Comparison of ENCODE assay signal across 14 cellular contexts in genomic region chr16:53714080-53715050, GRCh38. TPM values are rescaled to one million over a fixed set of nuclear protein-coding genes. Genes with fewer than 3 reads are reported as not detected.
DNase-seq lines count a peak whose midpoint lies in the region; ATAC-seq and TF ChIP-seq lines count a peak whose summit lies in the region.
"Had no signal": no experiment of that assay in that cellular context is flagged by ENCODE, and none has a peak within 500 bp of the region (broad histone marks: within the 10 kb centered on the region; RNA-seq: fewer than 3 reads in every experiment).

No MANE protein-coding gene starts in this region.

- intact Hi-C loops in Right ventricle myocardium inferior (cut with DNase I): no loop called here
- intact Hi-C loops in sigmoid colon (cut with DNase I): no loop called here

- TF ChIP-seq EP300 in sigmoid colon (IDR thresholded peaks at IDR 0.05): no peak

- peak overlapping the region; percentile 41 for H3K4me2 ChIP-seq in hepatocyte

- H3K27me3 ChIP-seq in right atrium auricular region: no peaks in the 10 kb centered on the region
- H3K27me3 ChIP-seq in hepatocyte: no peaks in the 10 kb centered on the region
- H3K27me3 ChIP-seq in sigmoid colon: no peaks in the 10 kb centered on the region
- H3K27me3 ChIP-seq: brain microvascular endothelial cell, ovary, upper lobe of left lung had no signal

- no peaks in the 10 kb centered on the region for H3K9me2 ChIP-seq in hepatocyte (replicated peaks; ENCODE audit: insufficient read depth)

- H3K4me3 ChIP-seq in right atrium auricular region: no peak overlapping the region
- no peak overlapping the region for H3K4me3 ChIP-seq in hepatocyte
- no peak overlapping the region for H3K4me3 ChIP-seq in sigmoid colon
- H3K4me3 ChIP-seq: K562, ovary, upper lobe of left lung had no signal

- TF ChIP-seq POLR2A in erythroblast (IDR thresholded peaks at IDR 0.05; ENCODE audit: low read length) (no peak), sigmoid colon (IDR thresholded peaks at IDR 0.05) (no peak)

- H3K79me2 ChIP-seq in hepatocyte: peaks cover 80% of the 10 kb centered on the region

- H3K36me3 ChIP-seq in right atrium auricular region: no peaks in the 10 kb centered on the region
- H3K36me3 ChIP-seq in hepatocyte (replicated peaks; ENCODE audit: insufficient read depth, low read depth): no peaks in the 10 kb centered on the region
- no peaks in the 10 kb centered on the region for H3K36me3 ChIP-seq in sigmoid colon
- H3K36me3 ChIP-seq: brain microvascular endothelial cell, ovary, upper lobe of left lung had no signal

- no peak overlapping the region for H2AFZ ChIP-seq in hepatocyte

- peaks cover 0 to 28% of the 10 kb centered on the region in 2 donors for H3K4me1 ChIP-seq in right atrium auricular region
- H3K4me1 ChIP-seq in hepatocyte (ENCODE audit: insufficient read depth): no peaks in the 10 kb centered on the region
- peaks cover 0 to 37% (median 30%) of the 10 kb centered on the region in 4 donors for H3K4me1 ChIP-seq in sigmoid colon

- DNase-seq in Right ventricle myocardium inferior (ENCODE audit: missing footprints) (no peak), right atrium auricular region (ENCODE audit: low spot score) (no peak), NCI-H82 (lab: John Stamatoyannopoulos, UW) (peak; percentile 75), hepatocyte (ENCODE audit: low spot score) (no peak), erythroblast (lab: John Stamatoyannopoulos, UW) (no peak), A172 (ENCODE audit: low spot score) (no peak), DMS114 treated with DMSO at 0.1 percent for 48 hours (lab: John Stamatoyannopoulos, UW; ENCODE audit: unreplicated experiment) (no peak), sigmoid colon (no peak)
- DNase-seq: brain microvascular endothelial cell, left colon, OCI-M1, upper lobe of left lung had no signal

- TF ChIP-seq CTCF in right atrium auricular region (IDR thresholded peaks at IDR 0.05): no peak
- no peak for TF ChIP-seq CTCF in hepatocyte (IDR thresholded peaks at IDR 0.05; ENCODE audit: poor library complexity)
- TF ChIP-seq CTCF in sigmoid colon (IDR thresholded peaks at IDR 0.05): no peak

- WGBS in hepatocyte (ENCODE audit: low lambda C conversion rate, missing lambda C conversion rate): 65% methylated on average over 7 of the region's 7 CpGs
- 80% methylated on average over 7 of the region's 7 CpGs for WGBS in sigmoid colon, 2 donors

- H3K9me3 ChIP-seq in right atrium auricular region (no peaks in the 10 kb centered on the region), hepatocyte (ENCODE audit: low read depth) (no peaks in the 10 kb centered on the region), sigmoid colon (no peaks in the 10 kb centered on the region)
- H3K9me3 ChIP-seq: ovary, upper lobe of left lung had no signal

- ATAC-seq in Right ventricle myocardium inferior: peak; percentile 65
- ATAC-seq: K562 had no signal

- H4K20me1 ChIP-seq in hepatocyte (ENCODE audit: insufficient read depth, poor library complexity, severe bottlenecking): no peaks in the 10 kb centered on the region

- H3K27ac ChIP-seq in right atrium auricular region (peak overlapping the region in 1 of 2 donors; percentile 3), hepatocyte (no peak overlapping the region), sigmoid colon (peak overlapping the region in 2 of 4 donors; percentile 28 to 45)
- H3K27ac ChIP-seq: brain microvascular endothelial cell, ovary had no signal

RNA-seq across cellular contexts. Expression of gene FTO, which starts 10.4 kb away (rescaled TPM):
- total RNA-seq in Right ventricle myocardium inferior (69.5 TPM), right atrium auricular region (10 to 100 TPM; 73.6 to 90.6 TPM), hepatocyte (65.3 and 77.7 TPM in 2 replicates), sigmoid colon (10 to 100 TPM; 77.8 to 97.2 (median 86.0) TPM)
- polyA plus RNA-seq in hepatocyte (37.9 and 46.8 TPM in 2 replicates), sigmoid colon (10 to 100 TPM in 2 of 3 donors, 1 to 10 TPM in 1; 9.9 to 19.6 (median 11.4) TPM)
- total RNA-seq in A172 (2014; rRNA removed; shearing (Covaris generic)): 48.1 and 48.3 TPM in 2 replicates

RNA-seq across cellular contexts. Expression of gene RPGRIP1L, which starts 10.7 kb away (rescaled TPM):
- 2.1 TPM for total RNA-seq in Right ventricle myocardium inferior
- 1 to 10 TPM; 1.8 to 2.3 TPM for total RNA-seq in right atrium auricular region
- 6.9 and 9.5 TPM in 2 replicates for total RNA-seq in hepatocyte
- polyA plus RNA-seq in hepatocyte: 5.8 and 6.5 TPM in 2 replicates
- 8.7 and 9.2 TPM in 2 replicates for total RNA-seq in A172 (2014; rRNA removed; shearing (Covaris generic))
- 1 to 10 TPM; 3.6 to 5.8 (median 3.8) TPM for total RNA-seq in sigmoid colon
- 1 to 10 TPM in 1 of 3 donors, under 1 TPM in 2; 0.46 to 1.6 (median 0.60) TPM for polyA plus RNA-seq in sigmoid colon
